21 cellular contexts compared by ENCODE assay signal in the genomic region with DNA sequence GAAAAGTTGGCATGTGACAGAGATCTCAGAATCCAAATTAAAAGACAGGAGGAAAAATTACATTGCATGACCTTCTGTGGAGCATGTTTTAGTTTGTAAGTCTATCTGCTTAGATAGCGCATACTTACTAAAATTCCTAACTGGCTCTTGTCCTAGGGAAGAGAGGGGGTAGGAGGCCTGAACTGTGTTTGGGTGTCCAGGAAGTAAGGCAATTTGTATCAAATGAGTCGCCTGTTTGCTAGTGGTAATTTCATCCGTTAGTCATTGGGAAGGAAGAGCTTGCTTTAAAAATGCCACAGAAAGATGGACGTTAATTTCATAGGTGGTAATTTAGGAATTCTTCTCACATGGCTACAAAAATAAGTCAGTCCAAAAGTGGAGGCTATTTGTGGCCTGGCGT. TPM values are rescaled to one million over a fixed set of nuclear protein-coding genes. Genes with fewer than 3 reads are reported as not detected.
DNase-seq lines count a peak whose midpoint lies in the region; ATAC-seq, FAIRE-seq and TF ChIP-seq lines count a peak whose summit lies in the region.
"Had no signal": no experiment of that assay in that cellular context is flagged by ENCODE, and none has a peak within 500 bp of the region (broad histone marks: within the 10 kb centered on the region; RNA-seq: fewer than 3 reads in every experiment).

No MANE protein-coding gene starts in this region.

- H2AFZ ChIP-seq in HepG2 (ENCODE audit: low read length): no peak overlapping the region
- H2AFZ ChIP-seq in Karpas-422 (ENCODE audit: low read length): no peak overlapping the region

- TF ChIP-seq EP300 in HepG2 (IDR thresholded peaks at IDR 0.05; ENCODE audit: low read depth in 2 of 2, low read length in 2 of 2): no peak
- no peak for TF ChIP-seq EP300 in HepG2 (CRISPR knock-in tag; IDR thresholded peaks at IDR 0.05; ENCODE audit: borderline replicate concordance)

- no peak overlapping the region for H3K4me2 ChIP-seq in HepG2 (ENCODE audit: low read depth, low read length)
- no peak overlapping the region for H3K4me2 ChIP-seq in Karpas-422 (ENCODE audit: low read depth, low read length, poor library complexity, severe bottlenecking)

- in situ Hi-C loops in HepG2 (cut with HindIII; ENCODE audit: extremely low pct_ligation_motif_present, low pct_unique_long_range_greater_than_20kb): loop anchor here (5.0 kb wide), 1 partner anchor 296 kb away; no protein-coding TSS in a partner anchor

- DNase-seq in HepG2 (ENCODE audit: low spot score) (peak; percentile 2), right lobe of liver (no peak), SJSA1 (ENCODE audit: low read depth in 1 of 2, low spot score in 2 of 2) (peak in 1 of 2 experiments; percentile 60), fibroblast of the aortic adventitia (ENCODE audit: low read depth) (peak; percentile 28), NCI-H1436 treated with DMSO at 0.1 percent for 48 hours (lab: John Stamatoyannopoulos, UW) (no peak), anterior cingulate cortex (lab: John Stamatoyannopoulos, UW) (no peak), Karpas-422 (no peak)
- DNase-seq: activated T-cell treated with anti-CD3 and anti-CD28 coated beads, Interleukin-2, amount 50 U/mL, for 4 hours; adrenal gland; Calu3; colonic mucosa; HFFc6; lower lobe of right lung; NCI-H2029 treated with DMSO at 0.1 percent for 48 hours; NCI-H748 treated with DMSO at 0.1 percent for 48 hours; stimulated activated CD4-positive, alpha-beta T cell treated with anti-CD3 and anti-CD28 coated beads, Interleukin-4, amount 100 ng/mL, for 1 hour; T-helper 9 cell had no signal

- H3K79me2 ChIP-seq in HepG2 (ENCODE audit: insufficient read depth, low read length) (peaks cover 9% of the 10 kb centered on the region), Karpas-422 (ENCODE audit: low read length) (no peaks in the 10 kb centered on the region)

- CTCF ChIA-PET in HepG2 (lab: Yijun Ruan, JAX; ENCODE audit: low intra/inter-chr PET ratio, low total read pairs): no interaction called here

- no peak for TF ChIP-seq RAD21 in HepG2 (CRISPR knock-in tag; IDR thresholded peaks at IDR 0.05)

- H3K36me3 ChIP-seq in HepG2 (replicated peaks in 1 of 2; ENCODE audit: control insufficient read depth in 1 of 2, insufficient read depth in 2 of 2, low read length in 2 of 2): peaks cover 0 to 4% of the 10 kb centered on the region in 2 experiments; a peak in 1 of 5 replicates
- H3K36me3 ChIP-seq in right lobe of liver: no peaks in the 10 kb centered on the region
- H3K36me3 ChIP-seq in SJSA1: peaks cover 3% of the 10 kb centered on the region; the same call in 1 of the 2 replicates
- H3K36me3 ChIP-seq in Karpas-422 (ENCODE audit: insufficient read depth, low read length): no peaks in the 10 kb centered on the region
- H3K36me3 ChIP-seq: adrenal gland, colonic mucosa, lower lobe of right lung, right atrium auricular region had no signal

- H3K9me3 ChIP-seq in HepG2 (ENCODE audit: low read length): no peaks in the 10 kb centered on the region
- H3K9me3 ChIP-seq in right lobe of liver: no peaks in the 10 kb centered on the region
- no peaks in the 10 kb centered on the region for H3K9me3 ChIP-seq in SJSA1 (replicated peaks)
- no peaks in the 10 kb centered on the region for H3K9me3 ChIP-seq in Karpas-422 (ENCODE audit: low read length)
- H3K9me3 ChIP-seq: adrenal gland, colonic mucosa, lower lobe of right lung, right atrium auricular region had no signal

- TF ChIP-seq CTCF in HepG2 (CRISPR knock-in tag; IDR thresholded peaks at IDR 0.05) (no peak), right lobe of liver (IDR thresholded peaks at IDR 0.05) (no peak), fibroblast of the aortic adventitia (IDR thresholded peaks at IDR 0.05; ENCODE audit: insufficient read depth, low read length) (no peak)

- no peak overlapping the region for H3K9ac ChIP-seq in HepG2 (ENCODE audit: insufficient read depth, low read depth, low read length)
- no peak overlapping the region for H3K9ac ChIP-seq in Karpas-422 (ENCODE audit: low read length)

- H3K27ac ChIP-seq in HepG2 (ENCODE audit: extremely low read length, insufficient read depth, low read length): no peak overlapping the region
- no peak overlapping the region for H3K27ac ChIP-seq in right lobe of liver
- H3K27ac ChIP-seq in SJSA1: peak overlapping the region; percentile 47
- H3K27ac ChIP-seq in Karpas-422 (ENCODE audit: low read length): no peak overlapping the region
- H3K27ac ChIP-seq: adrenal gland, colonic mucosa, HL-60, lower lobe of right lung, right atrium auricular region had no signal

- ATAC-seq in HepG2 (no peak), right lobe of liver (no peak), GM21526 (IDR thresholded peaks at IDR 0.05; ENCODE audit: low FRiP score, unreplicated experiment) (no peak)
- ATAC-seq: activated T-cell treated with anti-CD3 and anti-CD28 coated beads, Interleukin-2, amount 50 U/mL, for 4 hours; esophagus mucosa; lower lobe of right lung had no signal

- no TSS peak for BruUV-seq in HepG2 (replicated peaks; lab: Mats Ljungman, UMichigan)

- H3K4me3 ChIP-seq in HepG2 (replicated peaks in 1 of 3; ENCODE audit: insufficient read depth in 1 of 3, low read depth in 2 of 3, low read length in 3 of 3): no peak overlapping the region
- H3K4me3 ChIP-seq in right lobe of liver: no peak overlapping the region
- no peak overlapping the region for H3K4me3 ChIP-seq in SJSA1
- no peak overlapping the region for H3K4me3 ChIP-seq in fibroblast of the aortic adventitia (ENCODE audit: low read depth, low read length)
- no peak overlapping the region for H3K4me3 ChIP-seq in Karpas-422 (ENCODE audit: low read length)
- H3K4me3 ChIP-seq: adrenal gland, colonic mucosa, lower lobe of right lung, right atrium auricular region had no signal

- POLR2A ChIA-PET in HepG2 (lab: Yijun Ruan, JAX): no interaction called here

- no peak for FAIRE-seq in HepG2 (lab: Jason Lieb, UNC)

- no peaks in the 10 kb centered on the region for H3K9me2 ChIP-seq in Karpas-422 (replicated peaks; ENCODE audit: insufficient read depth, low read length)

- H3K27me3 ChIP-seq in HepG2 (ENCODE audit: control insufficient read depth in 1 of 2, insufficient read depth in 2 of 2, low read length in 2 of 2) (no peaks in the 10 kb centered on the region), right lobe of liver (no peaks in the 10 kb centered on the region), SJSA1 (replicated peaks) (no peaks in the 10 kb centered on the region), Karpas-422 (ENCODE audit: low read length) (no peaks in the 10 kb centered on the region)
- H3K27me3 ChIP-seq: adrenal gland, colonic mucosa, right atrium auricular region had no signal

- 88% methylated on average over 5 of the region's 5 CpGs for WGBS in HepG2 (ENCODE audit: low lambda C conversion rate)
- WGBS in right lobe of liver (ENCODE audit: insufficient coverage, low coverage, low lambda C conversion rate, missing lambda C conversion rate): 48% methylated on average over 5 of the region's 5 CpGs

- H4K20me1 ChIP-seq in HepG2 (ENCODE audit: insufficient read depth, low read length) (no peaks in the 10 kb centered on the region), Karpas-422 (ENCODE audit: insufficient read depth, low read depth, low read length) (no peaks in the 10 kb centered on the region)

- no peaks in the 10 kb centered on the region for H3K4me1 ChIP-seq in HepG2 (ENCODE audit: insufficient read depth, low read length)
- H3K4me1 ChIP-seq in right lobe of liver: no peaks in the 10 kb centered on the region
- H3K4me1 ChIP-seq in SJSA1 (replicated peaks): peaks cover 18% of the 10 kb centered on the region
- no peaks in the 10 kb centered on the region for H3K4me1 ChIP-seq in Karpas-422 (ENCODE audit: low read length)
- H3K4me1 ChIP-seq: colonic mucosa, right atrium auricular region had no signal

- TF ChIP-seq POLR2A in HepG2 (IDR thresholded peaks at IDR 0.05; ENCODE audit: insufficient read depth in 1 of 2, low read depth in 2 of 2, low read length in 2 of 2): no peak
- no peak for TF ChIP-seq POLR2A in right lobe of liver (IDR thresholded peaks at IDR 0.05)

- intact Hi-C loops in HepG2 (cut with micrococcal nuclease; ENCODE audit: unreplicated experiment): no loop called here
- intact Hi-C loops in right lobe of liver (cut with DNase I): no loop called here

TF ChIP-seq in HepG2, 621 proteins besides CTCF, POLR2A, EP300 and RAD21 (continues in another document):
- no peak for TF ChIP-seq POLR2AphosphoS2 (IDR thresholded peaks at IDR 0.05; ENCODE audit: low read depth, low read length)
- TF ChIP-seq ZNF180 (CRISPR knock-in tag; IDR thresholded peaks at IDR 0.05; ENCODE audit: borderline replicate concordance, low read depth): no peak

RNA-seq across cellular contexts. Expression of gene GRK3, which starts 18.5 kb away (rescaled TPM):
- total RNA-seq in HepG2 (2016; rRNA removed; fragmentation: Illumina TruSeq; extraction: Trizol) (16.7 and 23.6 TPM in 2 replicates), right lobe of liver (1 to 10 TPM; 1.1 to 4.9 (median 3.6) TPM), fibroblast of the aortic adventitia (ENCODE audit: low replicate concordance) (1.3 and 1.6 TPM in 2 replicates)
- total RNA-seq in HepG2 (2016; cell fraction: cytosol; rRNA removed; fragmentation: Illumina TruSeq; extraction: Trizol; ENCODE audit: low read depth): 13.1 and 14.5 TPM in 2 replicates
- total RNA-seq in HepG2 (2016; cell fraction: insoluble cytoplasmic fraction; rRNA removed; fragmentation: Illumina TruSeq; extraction: Trizol): 17.2 and 21.5 TPM in 2 replicates
- 24.9 and 31.5 TPM in 2 replicates for total RNA-seq in HepG2 (2016; cell fraction: membrane; rRNA removed; fragmentation: Illumina TruSeq; extraction: Trizol)
- 10.9 and 11.2 TPM in 2 replicates for total RNA-seq in HepG2 (2016; cell fraction: nucleus; rRNA removed; fragmentation: Illumina TruSeq; extraction: Trizol)
- polyA plus RNA-seq in HepG2 (2011; rRNA removed): 8.4 and 8.5 TPM in 2 replicates
- 4.6 and 7.2 TPM in 2 replicates for polyA plus RNA-seq in HepG2 (2011; cell fraction: cytosol; rRNA removed)
- polyA plus RNA-seq in HepG2 (2011; cell fraction: nucleus; rRNA removed): 7.4 TPM in 2 replicates
- 6.3 and 6.9 TPM in 2 replicates for polyA plus RNA-seq in HepG2 (2012)
- 9.1 and 9.5 TPM in 2 replicates for polyA plus RNA-seq in HepG2 (2016; cell fraction: cytosol; fragmentation: Illumina TruSeq; extraction: Trizol; ENCODE audit: low read depth)
- 13.1 and 17.4 TPM in 2 replicates for polyA plus RNA-seq in HepG2 (2016; cell fraction: insoluble cytoplasmic fraction; fragmentation: Illumina TruSeq; extraction: Trizol; ENCODE audit: low read depth)
- polyA plus RNA-seq in HepG2 (2016; cell fraction: membrane; fragmentation: Illumina TruSeq; extraction: Trizol; ENCODE audit: low read depth): 18.9 and 19.4 TPM in 2 replicates
- 11.1 and 12.7 TPM in 2 replicates for polyA plus RNA-seq in HepG2 (2016; cell fraction: nucleus; fragmentation: Illumina TruSeq; extraction: Trizol; ENCODE audit: insufficient read depth, low read depth)
- polyA minus RNA-seq in HepG2 (2011; rRNA and poly(A)+ RNA removed; ENCODE audit: low replicate concordance): 12.8 TPM in 1 of 2 replicates, not detected in the other
- 9.5 and 11.9 TPM in 2 replicates for polyA minus RNA-seq in HepG2 (2011; cell fraction: cytosol; rRNA and poly(A)+ RNA removed)
- 13.4 and 15.9 TPM in 2 replicates for polyA minus RNA-seq in HepG2 (2011; cell fraction: nucleus; rRNA and poly(A)+ RNA removed)
- 4.2 and 6.3 TPM in 2 replicates for total RNA-seq in SJSA1 (2014; rRNA removed; shearing (Covaris generic))
- 1.4 and 2.0 TPM in 2 replicates for total RNA-seq in Karpas-422 (2014; rRNA removed; shearing (Covaris generic); ENCODE audit: low replicate concordance)

Comparison
In these comparisons a context has a peak if more than half of its experiments do, and no peak if none do; other contexts are left out.
1. DNase-seq: peak in HepG2 (single experiment) and fibroblast of the aortic adventitia (single experiment); none in right lobe of liver (0 of 3), NCI-H1436 treated with DMSO at 0.1 percent for 48 hours (single experiment), anterior cingulate cortex (0 of 58) and Karpas-422 (single experiment).